Comparison of ENCODE assay signal across 1 cellular context in the genomic region with DNA sequence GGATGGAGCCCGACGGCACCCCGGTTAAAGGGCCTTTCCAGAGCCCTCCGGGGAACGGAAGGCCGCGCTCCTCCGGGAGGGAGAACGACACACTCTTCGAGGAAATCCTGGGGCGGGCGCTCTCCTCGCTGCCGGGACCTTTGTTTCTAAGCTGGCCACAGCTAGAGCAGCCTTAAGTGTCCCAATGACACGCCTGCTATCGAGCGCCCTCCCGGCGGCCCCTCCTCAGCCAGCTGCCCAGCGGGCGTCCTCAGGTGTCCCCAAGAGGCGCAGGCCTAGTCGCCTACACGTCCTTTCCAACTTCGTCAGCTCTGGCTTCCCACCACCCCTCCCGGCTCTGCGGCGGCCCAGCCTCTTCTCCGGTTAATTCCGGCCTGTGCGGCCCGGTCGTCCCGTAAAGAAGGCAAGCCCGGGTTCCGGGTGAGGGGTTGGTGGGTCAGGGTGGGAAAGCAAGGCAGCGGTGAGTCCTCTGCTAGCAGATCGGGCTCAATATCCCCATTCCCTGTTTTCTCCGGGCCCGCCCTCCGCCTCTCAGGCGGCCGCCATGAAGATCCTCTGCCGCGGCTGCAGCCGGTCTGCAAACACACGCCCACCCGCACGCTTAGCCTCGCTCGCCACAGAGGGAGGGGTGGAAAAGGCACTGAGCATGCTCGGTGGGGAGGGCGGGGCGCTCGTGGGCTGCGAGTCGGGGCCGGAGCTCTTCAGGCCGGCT.
TF ChIP-seq lines count a peak whose summit lies in the region.

No MANE protein-coding gene starts in this region.

TF ChIP-seq in K562, 482 proteins besides CTCF, POLR2A, EP300 and RAD21 (continued from another document and continues in another):
- TF ChIP-seq ZNF408 (CRISPR knock-in tag; IDR thresholded peaks at IDR 0.05; ENCODE audit: low read depth) (no peak), CBFB (CRISPR knock-in tag; IDR thresholded peaks at IDR 0.05) (no peak; the same call in 1 of the 2 replicates), RNF2 (IDR thresholded peaks at IDR 0.05) (no peak), NR2C2 (CRISPR knock-in tag; IDR thresholded peaks at IDR 0.05) (no peak), NR2C2 (tag; IDR thresholded peaks at IDR 0.05) (peak; percentile 37; the same call in 1 of the 2 replicates), MECOM (CRISPR knock-in tag; IDR thresholded peaks at IDR 0.05) (no peak), SIX5 (IDR thresholded peaks at IDR 0.05; ENCODE audit: borderline replicate concordance in 1 of 2, insufficient read depth in 1 of 2, low read depth in 1 of 2, low read length in 2 of 2) (no peak), EHMT2 (IDR thresholded peaks at IDR 0.05) (no peak), ZNF449 (CRISPR knock-in tag; IDR thresholded peaks at IDR 0.05) (no peak), NFATC3 (IDR thresholded peaks at IDR 0.05) (no peak), AFF4 (CRISPR knock-in tag; IDR thresholded peaks at IDR 0.05) (0 out of 2 replicates have a peak, but pooled peaks have one; percentile 24), GATA2 (CRISPR knock-in tag; IDR thresholded peaks at IDR 0.05) (no peak), SRSF1 (IDR thresholded peaks at IDR 0.05; ENCODE audit: low read depth, low read length) (no peak), ZNF41 (CRISPR knock-in tag; conservative IDR thresholded peaks at IDR 0.05) (no peak), SMAD4 (CRISPR knock-in tag; conservative IDR thresholded peaks at IDR 0.05) (no peak), POLR2G (IDR thresholded peaks at IDR 0.05; ENCODE audit: low read depth, low read length) (peak; percentile 93), ZNF165 (CRISPR knock-in tag; IDR thresholded peaks at IDR 0.05; ENCODE audit: borderline replicate concordance) (no peak), FOXK1 (CRISPR knock-in tag; IDR thresholded peaks at IDR 0.05; ENCODE audit: borderline replicate concordance) (no peak), PTTG1 (tag; IDR thresholded peaks at IDR 0.05; ENCODE audit: low read depth) (no peak), DACH1 (IDR thresholded peaks at IDR 0.05; ENCODE audit: partially characterized antibody) (no peak), CAMTA2 (CRISPR knock-in tag; conservative IDR thresholded peaks at IDR 0.05) (no peak), MYBL2 (IDR thresholded peaks at IDR 0.05; ENCODE audit: low read depth) (no peak), MYBL2 (CRISPR knock-in tag; IDR thresholded peaks at IDR 0.05; ENCODE audit: borderline replicate concordance) (no peak), RBM34 (IDR thresholded peaks at IDR 0.05; ENCODE audit: borderline replicate concordance, insufficient read depth, low read length) (no peak), ZNF639 (CRISPR knock-in tag; conservative IDR thresholded peaks at IDR 0.05 in 1 of 2, IDR thresholded peaks at IDR 0.05 in 1 of 2) (peak in 1 of 2 experiments; percentile 51; a peak in 1 of 4 replicates), KDM5B (IDR thresholded peaks at IDR 0.05; ENCODE audit: insufficient replicate concordance, low read depth, low read length) (peak; percentile 59), PHF21A (IDR thresholded peaks at IDR 0.05; ENCODE audit: borderline replicate concordance, low read depth) (no peak), CREM (IDR thresholded peaks at IDR 0.05; ENCODE audit: low read depth) (0 out of 2 replicates have a peak, but pooled peaks have one; percentile 4), CEBPZ (IDR thresholded peaks at IDR 0.05; ENCODE audit: borderline replicate concordance, low read depth, low read length) (no peak), E2F5 (CRISPR knock-in tag; IDR thresholded peaks at IDR 0.05) (no peak), ZNF140 (CRISPR knock-in tag; IDR thresholded peaks at IDR 0.05) (no peak)
- TF ChIP-seq, protein P1, sequence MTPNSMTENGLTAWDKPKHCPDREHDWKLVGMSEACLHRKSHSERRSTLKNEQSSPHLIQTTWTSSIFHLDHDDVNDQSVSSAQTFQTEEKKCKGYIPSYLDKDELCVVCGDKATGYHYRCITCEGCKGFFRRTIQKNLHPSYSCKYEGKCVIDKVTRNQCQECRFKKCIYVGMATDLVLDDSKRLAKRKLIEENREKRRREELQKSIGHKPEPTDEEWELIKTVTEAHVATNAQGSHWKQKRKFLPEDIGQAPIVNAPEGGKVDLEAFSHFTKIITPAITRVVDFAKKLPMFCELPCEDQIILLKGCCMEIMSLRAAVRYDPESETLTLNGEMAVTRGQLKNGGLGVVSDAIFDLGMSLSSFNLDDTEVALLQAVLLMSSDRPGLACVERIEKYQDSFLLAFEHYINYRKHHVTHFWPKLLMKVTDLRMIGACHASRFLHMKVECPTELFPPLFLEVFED (CRISPR knock-in tag; conservative IDR thresholded peaks at IDR 0.05) = no peak
- TF ChIP-seq, protein P2, sequence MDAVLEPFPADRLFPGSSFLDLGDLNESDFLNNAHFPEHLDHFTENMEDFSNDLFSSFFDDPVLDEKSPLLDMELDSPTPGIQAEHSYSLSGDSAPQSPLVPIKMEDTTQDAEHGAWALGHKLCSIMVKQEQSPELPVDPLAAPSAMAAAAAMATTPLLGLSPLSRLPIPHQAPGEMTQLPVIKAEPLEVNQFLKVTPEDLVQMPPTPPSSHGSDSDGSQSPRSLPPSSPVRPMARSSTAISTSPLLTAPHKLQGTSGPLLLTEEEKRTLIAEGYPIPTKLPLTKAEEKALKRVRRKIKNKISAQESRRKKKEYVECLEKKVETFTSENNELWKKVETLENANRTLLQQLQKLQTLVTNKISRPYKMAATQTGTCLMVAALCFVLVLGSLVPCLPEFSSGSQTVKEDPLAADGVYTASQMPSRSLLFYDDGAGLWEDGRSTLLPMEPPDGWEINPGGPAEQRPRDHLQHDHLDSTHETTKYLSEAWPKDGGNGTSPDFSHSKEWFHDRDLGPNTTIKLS (IDR thresholded peaks at IDR 0.05; ENCODE audit: borderline replicate concordance, low read depth) = no peak
- TF ChIP-seq, protein P3, sequence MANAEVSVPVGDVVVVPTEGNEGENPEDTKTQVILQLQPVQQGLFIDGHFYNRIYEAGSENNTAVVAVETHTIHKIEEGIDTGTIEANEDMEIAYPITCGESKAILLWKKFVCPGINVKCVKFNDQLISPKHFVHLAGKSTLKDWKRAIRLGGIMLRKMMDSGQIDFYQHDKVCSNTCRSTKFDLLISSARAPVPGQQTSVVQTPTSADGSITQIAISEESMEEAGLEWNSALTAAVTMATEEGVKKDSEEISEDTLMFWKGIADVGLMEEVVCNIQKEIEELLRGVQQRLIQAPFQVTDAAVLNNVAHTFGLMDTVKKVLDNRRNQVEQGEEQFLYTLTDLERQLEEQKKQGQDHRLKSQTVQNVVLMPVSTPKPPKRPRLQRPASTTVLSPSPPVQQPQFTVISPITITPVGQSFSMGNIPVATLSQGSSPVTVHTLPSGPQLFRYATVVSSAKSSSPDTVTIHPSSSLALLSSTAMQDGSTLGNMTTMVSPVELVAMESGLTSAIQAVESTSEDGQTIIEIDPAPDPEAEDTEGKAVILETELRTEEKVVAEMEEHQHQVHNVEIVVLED (CRISPR knock-in tag; IDR thresholded peaks at IDR 0.05) = no peak
- TF ChIP-seq, protein P4, sequence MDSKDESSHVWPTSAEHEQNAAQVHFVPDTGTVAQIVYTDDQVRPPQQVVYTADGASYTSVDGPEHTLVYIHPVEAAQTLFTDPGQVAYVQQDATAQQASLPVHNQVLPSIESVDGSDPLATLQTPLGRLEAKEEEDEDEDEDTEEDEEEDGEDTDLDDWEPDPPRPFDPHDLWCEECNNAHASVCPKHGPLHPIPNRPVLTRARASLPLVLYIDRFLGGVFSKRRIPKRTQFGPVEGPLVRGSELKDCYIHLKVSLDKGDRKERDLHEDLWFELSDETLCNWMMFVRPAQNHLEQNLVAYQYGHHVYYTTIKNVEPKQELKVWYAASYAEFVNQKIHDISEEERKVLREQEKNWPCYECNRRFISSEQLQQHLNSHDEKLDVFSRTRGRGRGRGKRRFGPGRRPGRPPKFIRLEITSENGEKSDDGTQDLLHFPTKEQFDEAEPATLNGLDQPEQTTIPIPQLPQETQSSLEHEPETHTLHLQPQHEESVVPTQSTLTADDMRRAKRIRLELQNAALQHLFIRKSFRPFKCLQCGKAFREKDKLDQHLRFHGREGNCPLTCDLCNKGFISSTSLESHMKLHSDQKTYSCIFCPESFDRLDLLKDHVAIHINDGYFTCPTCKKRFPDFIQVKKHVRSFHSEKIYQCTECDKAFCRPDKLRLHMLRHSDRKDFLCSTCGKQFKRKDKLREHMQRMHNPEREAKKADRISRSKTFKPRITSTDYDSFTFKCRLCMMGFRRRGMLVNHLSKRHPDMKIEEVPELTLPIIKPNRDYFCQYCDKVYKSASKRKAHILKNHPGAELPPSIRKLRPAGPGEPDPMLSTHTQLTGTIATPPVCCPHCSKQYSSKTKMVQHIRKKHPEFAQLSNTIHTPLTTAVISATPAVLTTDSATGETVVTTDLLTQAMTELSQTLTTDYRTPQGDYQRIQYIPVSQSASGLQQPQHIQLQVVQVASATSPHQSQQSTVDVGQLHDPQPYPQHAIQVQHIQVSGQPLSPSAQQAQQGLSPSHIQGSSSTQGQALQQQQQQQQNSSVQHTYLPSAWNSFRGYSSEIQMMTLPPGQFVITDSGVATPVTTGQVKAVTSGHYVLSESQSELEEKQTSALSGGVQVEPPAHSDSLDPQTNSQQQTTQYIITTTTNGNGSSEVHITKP (IDR thresholded peaks at IDR 0.05; ENCODE audit: partially characterized antibody) = peak; percentile 82
